13 cellular contexts compared by ENCODE assay signal in genomic region chrX:47815901-47816845, GRCh38. TPM values are rescaled to one million over a fixed set of nuclear protein-coding genes. Genes with fewer than 3 reads are reported as not detected.
DNase-seq lines count a peak whose midpoint lies in the region; ATAC-seq and TF ChIP-seq lines count a peak whose summit lies in the region.
"Had no signal": no experiment of that assay in that cellular context is flagged by ENCODE, and none has a peak within 500 bp of the region (broad histone marks: within the 10 kb centered on the region; RNA-seq: fewer than 3 reads in every experiment).

No MANE protein-coding gene starts in this region.

- H3K36me3 ChIP-seq in GM23338 (ENCODE audit: insufficient read depth) = no peaks in the 10 kb centered on the region; the same call in 1 of the 2 replicates
- no peaks in the 10 kb centered on the region for H3K36me3 ChIP-seq in mucosa of descending colon (ENCODE audit: low read depth)
- H3K36me3 ChIP-seq: brain microvascular endothelial cell had no signal

- no peaks in the 10 kb centered on the region for H3K27me3 ChIP-seq in GM23338 (ENCODE audit: insufficient read depth)
- H3K27me3 ChIP-seq: brain microvascular endothelial cell had no signal

- H2AFZ ChIP-seq in GM23338 = no peak overlapping the region
- H2AFZ ChIP-seq: PC-9 had no signal

- peaks cover 4% of the 10 kb centered on the region for H3K27me3 Mint-ChIP-seq in GM23338 (ENCODE audit: insufficient read depth, low read depth, poor library complexity)

- no peaks in the 10 kb centered on the region for H4K20me1 ChIP-seq in GM23338 (replicated peaks; ENCODE audit: insufficient read depth)

- H3K79me2 ChIP-seq in GM23338 (replicated peaks; ENCODE audit: insufficient read depth) = no peaks in the 10 kb centered on the region

- H3K27ac Mint-ChIP-seq in GM23338 = peak overlapping the region; percentile 98

- TF ChIP-seq CTCF in GM23338 (conservative IDR thresholded peaks at IDR 0.05; ENCODE audit: low read depth in 2 of 2) (no peak), mucosa of descending colon (IDR thresholded peaks at IDR 0.05) (no peak)

- H3K9me3 Mint-ChIP-seq in GM23338 = peaks cover 25% of the 10 kb centered on the region
- H3K9me3 Mint-ChIP-seq: activated T-cell treated with anti-CD3 and anti-CD28 coated beads, Interleukin-2, amount 50 U/mL, for 4 hours had no signal

- ATAC-seq in GM23338 = peak; percentile 91
- peak; percentile 93 for ATAC-seq in mucosa of descending colon
- ATAC-seq in HG03039 (IDR thresholded peaks at IDR 0.05; ENCODE audit: unreplicated experiment) = no peak
- no peak for ATAC-seq in GM18519 (IDR thresholded peaks at IDR 0.05; ENCODE audit: low FRiP score, unreplicated experiment)
- ATAC-seq: activated T-cell treated with anti-CD3 and anti-CD28 coated beads, Interleukin-2, amount 50 U/mL, for 4 hours had no signal

- H3K9me2 ChIP-seq in GM23338 (ENCODE audit: insufficient read depth) = peaks cover 7% of the 10 kb centered on the region; the same call in 1 of the 2 replicates

- peak overlapping the region; percentile 48 for H3K4me3 Mint-ChIP-seq in GM23338
- H3K4me3 Mint-ChIP-seq: activated T-cell treated with anti-CD3 and anti-CD28 coated beads, Interleukin-2, amount 50 U/mL, for 4 hours had no signal

- peak; percentile 62 for DNase-seq in GM23338 (ENCODE audit: low spot score)
- DNase-seq in OCI-M1 (lab: John Stamatoyannopoulos, UW) = peak; percentile 21
- DNase-seq in epithelial cell of prostate (ENCODE audit: low read depth, low spot score) = no peak
- peak in 2 of 3 donors; percentile 32 to 60 for DNase-seq in mucosa of descending colon
- DNase-seq in NCI-H1092 (lab: John Stamatoyannopoulos, UW) = no peak
- no peak for DNase-seq in ecto neural progenitor cell (ENCODE audit: low spot score)
- DNase-seq: activated T-cell treated with anti-CD3 and anti-CD28 coated beads, Interleukin-2, amount 50 U/mL, for 4 hours; brain microvascular endothelial cell; left cardiac atrium; PC-9 had no signal

- H3K4me1 ChIP-seq in GM23338 (ENCODE audit: insufficient read depth) (peaks cover 14% of the 10 kb centered on the region), mucosa of descending colon (ENCODE audit: low read depth) (peaks cover 3% of the 10 kb centered on the region)

- intact Hi-C loops in mucosa of descending colon (cut with DNase I, micrococcal nuclease) = no loop called here

- H3K27ac ChIP-seq in GM23338 (ENCODE audit: low read depth) (peak overlapping the region; percentile 93), epithelial cell of prostate (peak overlapping the region; percentile 41)
- H3K27ac ChIP-seq: brain microvascular endothelial cell, PC-9, VCaP had no signal

- peaks cover 23% of the 10 kb centered on the region for H3K4me1 Mint-ChIP-seq in GM23338

- H3F3A ChIP-seq in GM23338 (replicated peaks; ENCODE audit: low read depth) = no peaks in the 10 kb centered on the region

- peaks cover 32% of the 10 kb centered on the region for H3K36me3 Mint-ChIP-seq in GM23338 (ENCODE audit: low read depth)

- H3K4me3 ChIP-seq in GM23338 (peak overlapping the region; percentile 8; the same call in 1 of the 2 replicates), mucosa of descending colon (no peak overlapping the region)
- H3K4me3 ChIP-seq: PC-9 had no signal

- no peaks in the 10 kb centered on the region for H3K9me3 ChIP-seq in mucosa of descending colon

- H3K4me2 ChIP-seq in GM23338 = peak overlapping the region; percentile 4
- H3K4me2 ChIP-seq: PC-9 had no signal

TF ChIP-seq in GM23338, 12 proteins besides CTCF, POLR2A, EP300 and RAD21:
- TF ChIP-seq EZH2 (IDR thresholded peaks at IDR 0.05; ENCODE audit: low read depth, unreplicated experiment) (no peak), ZNF462 (CRISPR knock-in tag; IDR thresholded peaks at IDR 0.05) (0 out of 2 replicates have a peak, but pooled peaks have one; percentile 26), NANOG (IDR thresholded peaks at IDR 0.05; ENCODE audit: borderline replicate concordance) (peak; percentile 45; the same call in 1 of the 2 replicates)

RNA-seq across cellular contexts. Expression of gene ZNF81, which starts 20.5 kb away (rescaled TPM):
- total RNA-seq in GM23338 (2014; rRNA removed; shearing (Covaris generic)) = 8.9 and 9.9 TPM in 2 replicates
- polyA plus RNA-seq in GM23338 (2016; fragmentation: Nextera tagmentation; extraction: Ambion mirVana) = 3.4 and 6.1 TPM in 2 replicates
- 10 to 100 TPM; 11.1 to 18.3 (median 12.9) TPM for total RNA-seq in mucosa of descending colon

Comparison
In these comparisons a context has a peak if more than half of its experiments do, and no peak if none do; other contexts are left out.
1. ATAC-seq: peak in GM23338 (single experiment) and mucosa of descending colon (single experiment); none in HG03039 (single experiment) and GM18519 (single experiment).
2. DNase-seq: peak in GM23338 (single experiment), OCI-M1 (single experiment) and mucosa of descending colon (2 of 3); none in epithelial cell of prostate (single experiment), NCI-H1092 (single experiment) and ecto neural progenitor cell (single experiment).